In genomic region chr9:136512651-136513066, GRCh38 we compare ENCODE assay signal across 11 cellular contexts. TPM values are rescaled to one million over a fixed set of nuclear protein-coding genes. Genes with fewer than 3 reads are reported as not detected.
A peak's percentile ranks its signal among the peaks of the same experiment; 100 is the strongest.
DNase-seq lines count a peak whose midpoint lies in the region; ATAC-seq and TF ChIP-seq lines count a peak whose summit lies in the region.
"Had no signal": no experiment of that assay in that cellular context is flagged by ENCODE, and none has a peak within 500 bp of the region (broad histone marks: within the 10 kb centered on the region; RNA-seq: fewer than 3 reads in every experiment).

No MANE protein-coding gene starts in this region.

- no peak overlapping the region for H3K27ac ChIP-seq in GM23248
- H3K27ac ChIP-seq in left ventricle myocardium inferior (replicated peaks): peak overlapping the region; percentile 93
- no peak overlapping the region for H3K27ac ChIP-seq in hepatocyte
- H3K27ac ChIP-seq: HL-60 had no signal

- H3F3A ChIP-seq in GM23248 (ENCODE audit: insufficient read depth): no peaks in the 10 kb centered on the region

- H3K4me3 ChIP-seq in GM23248 (no peak overlapping the region), left ventricle myocardium inferior (peak overlapping the region; percentile 51), hepatocyte (no peak overlapping the region)
- H3K4me3 ChIP-seq: testis had no signal

- TF ChIP-seq CTCF in left ventricle myocardium inferior (IDR thresholded peaks at IDR 0.05; ENCODE audit: borderline replicate concordance) (no peak), hepatocyte (IDR thresholded peaks at IDR 0.05; ENCODE audit: poor library complexity) (no peak)

- no peaks in the 10 kb centered on the region for H3K27me3 Mint-ChIP-seq in activated CD4-positive, alpha-beta memory T cell treated with anti-CD3 and anti-CD28 coated beads, Interleukin-2, amount 10 ng/mL, durations not matched to agents 7 days and 5 days

- no peaks in the 10 kb centered on the region for H3K9me3 ChIP-seq in GM23248 (ENCODE audit: low read depth)
- no peaks in the 10 kb centered on the region for H3K9me3 ChIP-seq in left ventricle myocardium inferior (replicated peaks)
- H3K9me3 ChIP-seq in hepatocyte (ENCODE audit: low read depth): no peaks in the 10 kb centered on the region
- H3K9me3 ChIP-seq: testis had no signal

- intact Hi-C loops in left ventricle myocardium inferior (cut with micrococcal nuclease): no loop called here

- H3K9ac ChIP-seq in GM23248: no peak overlapping the region

- H3K4me3 Mint-ChIP-seq in activated CD4-positive, alpha-beta memory T cell treated with anti-CD3 and anti-CD28 coated beads, Interleukin-2, amount 10 ng/mL, durations not matched to agents 7 days and 5 days: no peak overlapping the region

- no peaks in the 10 kb centered on the region for H4K20me1 ChIP-seq in GM23248 (ENCODE audit: insufficient read depth)
- H4K20me1 ChIP-seq in hepatocyte (ENCODE audit: insufficient read depth, poor library complexity, severe bottlenecking): no peaks in the 10 kb centered on the region

- no peaks in the 10 kb centered on the region for H3K79me2 ChIP-seq in GM23248 (ENCODE audit: insufficient read depth)
- H3K79me2 ChIP-seq in hepatocyte: no peaks in the 10 kb centered on the region

- WGBS in GM23248 (ENCODE audit: low coverage in 1 of 2, low lambda C conversion rate in 2 of 2, missing lambda C conversion rate in 2 of 2), 2 experiments: 84 to 90% methylated on average over 6 to 13 of the region's 13 CpGs
- WGBS in hepatocyte (ENCODE audit: low lambda C conversion rate, missing lambda C conversion rate): 92% methylated on average over 12 of the region's 13 CpGs

- H3K4me1 ChIP-seq in GM23248 (ENCODE audit: insufficient read depth): no peaks in the 10 kb centered on the region
- peaks cover 59% of the 10 kb centered on the region for H3K4me1 ChIP-seq in left ventricle myocardium inferior
- no peaks in the 10 kb centered on the region for H3K4me1 ChIP-seq in hepatocyte (ENCODE audit: insufficient read depth)
- H3K4me1 ChIP-seq: testis had no signal

- DNase-seq in GM23248: peak; percentile 34
- peak; percentile 35 for DNase-seq in activated CD4-positive, alpha-beta memory T cell treated with anti-CD3 and anti-CD28 coated beads, Interleukin-2, amount 10 ng/mL, durations not matched to agents 7 days and 5 days
- peak; percentile 45 for DNase-seq in left ventricle myocardium inferior
- DNase-seq in stimulated activated CD8-positive, alpha-beta memory T cell treated with anti-CD3 and anti-CD28 coated beads, Interleukin-4, amount 100 ng/mL, for 48 hours: peak; percentile 62
- no peak for DNase-seq in NCI-H146 (lab: John Stamatoyannopoulos, UW)
- DNase-seq in HUDEP-2 (lab: John Stamatoyannopoulos, UW; ENCODE audit: unreplicated experiment in 76 of 76): no peak
- DNase-seq in hepatocyte (ENCODE audit: low spot score): no peak
- DNase-seq: RPMI8226, testis had no signal

- H3K9me2 ChIP-seq in GM23248 (ENCODE audit: insufficient read depth): no peaks in the 10 kb centered on the region
- no peaks in the 10 kb centered on the region for H3K9me2 ChIP-seq in hepatocyte (replicated peaks; ENCODE audit: insufficient read depth)

- ATAC-seq in GM18502 (IDR thresholded peaks at IDR 0.05; ENCODE audit: poor library complexity, unreplicated experiment): no peak

- H3K36me3 ChIP-seq in GM23248 (ENCODE audit: low read depth) (no peaks in the 10 kb centered on the region), left ventricle myocardium inferior (peaks cover 85% of the 10 kb centered on the region), hepatocyte (replicated peaks; ENCODE audit: insufficient read depth, low read depth) (no peaks in the 10 kb centered on the region)

- no peak overlapping the region for H2AFZ ChIP-seq in GM23248
- H2AFZ ChIP-seq in hepatocyte: no peak overlapping the region

- POLR2A ChIA-PET in activated CD4-positive, alpha-beta memory T cell treated with anti-CD3 and anti-CD28 coated beads, Interleukin-2, amount 10 ng/mL, durations not matched to agents 7 days and 5 days (lab: Charles Lee): no interaction called here

- no peaks in the 10 kb centered on the region for H3K4me1 Mint-ChIP-seq in activated CD4-positive, alpha-beta memory T cell treated with anti-CD3 and anti-CD28 coated beads, Interleukin-2, amount 10 ng/mL, durations not matched to agents 7 days and 5 days

- no peaks in the 10 kb centered on the region for H3K9me3 Mint-ChIP-seq in activated CD4-positive, alpha-beta memory T cell treated with anti-CD3 and anti-CD28 coated beads, Interleukin-2, amount 10 ng/mL, durations not matched to agents 7 days and 5 days

- in situ Hi-C loops in GM23248 (cut with MboI): no loop called here

- H3K27ac Mint-ChIP-seq in activated CD4-positive, alpha-beta memory T cell treated with anti-CD3 and anti-CD28 coated beads, Interleukin-2, amount 10 ng/mL, durations not matched to agents 7 days and 5 days: no peak overlapping the region

- peaks cover 28% of the 10 kb centered on the region for H3K36me3 Mint-ChIP-seq in activated CD4-positive, alpha-beta memory T cell treated with anti-CD3 and anti-CD28 coated beads, Interleukin-2, amount 10 ng/mL, durations not matched to agents 7 days and 5 days (ENCODE audit: low read depth)

- no peak overlapping the region for H3K4me2 ChIP-seq in GM23248 (ENCODE audit: unreplicated experiment)
- H3K4me2 ChIP-seq in hepatocyte: no peak overlapping the region

- H3K27me3 ChIP-seq in GM23248 (replicated peaks; ENCODE audit: insufficient read depth) (no peaks in the 10 kb centered on the region), left ventricle myocardium inferior (ENCODE audit: low read depth) (no peaks in the 10 kb centered on the region), hepatocyte (no peaks in the 10 kb centered on the region)
- H3K27me3 ChIP-seq: testis had no signal

- CTCF ChIA-PET in activated CD4-positive, alpha-beta memory T cell treated with anti-CD3 and anti-CD28 coated beads, Interleukin-2, amount 10 ng/mL, durations not matched to agents 7 days and 5 days (lab: Charles Lee): no interaction called here

RNA-seq across cellular contexts. Expression of gene SEC16A, which starts 29.8 kb away (rescaled TPM):
- 32.0 and 34.5 TPM in 2 replicates for total RNA-seq in GM23248 (2014; rRNA removed; shearing (Covaris generic))
- polyA plus RNA-seq in GM23248 (2016; fragmentation: Nextera tagmentation; extraction: Ambion mirVana) (40.4 and 43.4 TPM in 2 replicates), hepatocyte (42.0 and 45.4 TPM in 2 replicates)
- 10 to 100 TPM; 56.1 to 61.0 TPM for total RNA-seq in activated CD4-positive, alpha-beta memory T cell treated with anti-CD3 and anti-CD28 coated beads, Interleukin-2, amount 10 ng/mL, durations not matched to agents 7 days and 5 days
- total RNA-seq in left ventricle myocardium inferior (23.4 TPM), hepatocyte (22.5 and 42.7 TPM in 2 replicates)

RNA-seq across cellular contexts. Expression of gene NOTCH1, which starts 33.2 kb away (rescaled TPM):
- total RNA-seq in GM23248 (2014; rRNA removed; shearing (Covaris generic)): 5.2 and 5.7 TPM in 2 replicates
- 1.5 TPM in 2 replicates for polyA plus RNA-seq in GM23248 (2016; fragmentation: Nextera tagmentation; extraction: Ambion mirVana)
- total RNA-seq in activated CD4-positive, alpha-beta memory T cell treated with anti-CD3 and anti-CD28 coated beads, Interleukin-2, amount 10 ng/mL, durations not matched to agents 7 days and 5 days: 10 to 100 TPM; 58.8 to 59.8 TPM
- total RNA-seq in left ventricle myocardium inferior: 17.6 TPM
- total RNA-seq in hepatocyte: 4.3 and 6.5 TPM in 2 replicates
- polyA plus RNA-seq in hepatocyte: 5.3 and 8.3 TPM in 2 replicates

Comparison
In these comparisons a context has a peak if more than half of its experiments do, and no peak if none do; other contexts are left out.
1. DNase-seq: peak in GM23248 (single experiment), activated CD4-positive, alpha-beta memory T cell treated with anti-CD3 and anti-CD28 coated beads, Interleukin-2, amount 10 ng/mL, durations not matched to agents 7 days and 5 days (single experiment), left ventricle myocardium inferior (single experiment) and stimulated activated CD8-positive, alpha-beta memory T cell treated with anti-CD3 and anti-CD28 coated beads, Interleukin-4, amount 100 ng/mL, for 48 hours (single experiment); none in NCI-H146 (single experiment), HUDEP-2 (0 of 76) and hepatocyte (single experiment).